Comparison of ENCODE assay signal across 10 cellular contexts in genomic region chr10:80509403-80510161, GRCh38. TPM values are rescaled to one million over a fixed set of nuclear protein-coding genes. Genes with fewer than 3 reads are reported as not detected.
A peak's percentile ranks its signal among the peaks of the same experiment; 100 is the strongest.
DNase-seq lines count a peak whose midpoint lies in the region; ATAC-seq, FAIRE-seq and TF ChIP-seq lines count a peak whose summit lies in the region.
"Had no signal": no experiment of that assay in that cellular context is flagged by ENCODE, and none has a peak within 500 bp of the region (broad histone marks: within the 10 kb centered on the region; RNA-seq: fewer than 3 reads in every experiment).

No MANE protein-coding gene starts in this region.

- no peaks in the 10 kb centered on the region for H3K36me3 ChIP-seq in ovary

- intact Hi-C loops in ovary (cut with DNase I), result loop anchor here in 1 of 4 donors (5.0 to 10.0 kb wide), 2 partner anchors 67 to 105 kb away; partner anchors contain the start of gene PRXL2A

- no peak for ATAC-seq in stimulated activated effector memory CD8-positive, alpha-beta T cell treated with anti-CD3 and anti-CD28 coated beads, Interleukin-12 subunit alpha, Interleukin-12 subunit beta, amount 100 ng/mL, for 72 hours
- no peak for ATAC-seq in GM18858 (IDR thresholded peaks at IDR 0.05; ENCODE audit: unreplicated experiment)

- no peak for TF ChIP-seq EP300 in ovary (IDR thresholded peaks at IDR 0.05)

- H3K4me3 Mint-ChIP-seq in stimulated activated effector memory CD8-positive, alpha-beta T cell treated with anti-CD3 and anti-CD28 coated beads, Interleukin-12 subunit alpha, Interleukin-12 subunit beta, amount 100 ng/mL, for 72 hours, result no peak overlapping the region

- peaks cover 8% of the 10 kb centered on the region for H3K4me1 ChIP-seq in ovary (ENCODE audit: insufficient read depth)

- H3K36me3 Mint-ChIP-seq in stimulated activated effector memory CD8-positive, alpha-beta T cell treated with anti-CD3 and anti-CD28 coated beads, Interleukin-12 subunit alpha, Interleukin-12 subunit beta, amount 100 ng/mL, for 72 hours, result peaks cover 75% of the 10 kb centered on the region

- no peak overlapping the region for H3K4me3 ChIP-seq in astrocyte of the cerebellum (ENCODE audit: low read depth, low read length)
- H3K4me3 ChIP-seq in ovary, result no peak overlapping the region

- no peaks in the 10 kb centered on the region for H3K9me3 Mint-ChIP-seq in stimulated activated effector memory CD8-positive, alpha-beta T cell treated with anti-CD3 and anti-CD28 coated beads, Interleukin-12 subunit alpha, Interleukin-12 subunit beta, amount 100 ng/mL, for 72 hours

- H3K27ac ChIP-seq in ovary, result no peak overlapping the region

- in situ Hi-C loops in astrocyte of the cerebellum (cut with HindIII; ENCODE audit: low sequenced_read_pairs), result loop anchor here (5.0 kb wide), 3 partner anchors 42 to 107 kb away; no protein-coding TSS in a partner anchor

- no peak for TF ChIP-seq POLR2A in ovary (IDR thresholded peaks at IDR 0.05)

- WGBS in ovary, 3 donors, result 41 to 59% (median 56%) methylated on average over 18 of the region's 18 CpGs

- TF ChIP-seq CTCF in astrocyte of the cerebellum (IDR thresholded peaks at IDR 0.05; ENCODE audit: low read depth, low read length, missing control alignments) (no peak), ovary (IDR thresholded peaks at IDR 0.05) (no peak)

- H3K27ac Mint-ChIP-seq in stimulated activated effector memory CD8-positive, alpha-beta T cell treated with anti-CD3 and anti-CD28 coated beads, Interleukin-12 subunit alpha, Interleukin-12 subunit beta, amount 100 ng/mL, for 72 hours, result peak overlapping the region; percentile 91

- no peaks in the 10 kb centered on the region for H3K9me3 ChIP-seq in ovary

- no peaks in the 10 kb centered on the region for H3K27me3 ChIP-seq in ovary

- H3K4me1 Mint-ChIP-seq in stimulated activated effector memory CD8-positive, alpha-beta T cell treated with anti-CD3 and anti-CD28 coated beads, Interleukin-12 subunit alpha, Interleukin-12 subunit beta, amount 100 ng/mL, for 72 hours, result peaks cover 37% of the 10 kb centered on the region

- FAIRE-seq in HTR-8/SVneo (lab: Jason Lieb, UNC), result peak; percentile 52

- DNase-seq in HTR-8/SVneo (ENCODE audit: insufficient read length, low spot score), result peak; percentile 84
- peak; percentile 24 for DNase-seq in astrocyte of the cerebellum (ENCODE audit: low read depth)
- peak; percentile 92 for DNase-seq in hepatic stellate cell (ENCODE audit: low spot score)
- no peak for DNase-seq in stimulated activated effector memory CD8-positive, alpha-beta T cell treated with anti-CD3 and anti-CD28 coated beads, Interleukin-12 subunit alpha, Interleukin-12 subunit beta, amount 100 ng/mL, for 72 hours (ENCODE audit: low spot score in 2 of 2)
- no peak for DNase-seq in OCI-M2 (lab: John Stamatoyannopoulos, UW; ENCODE audit: unreplicated experiment)
- DNase-seq in activated CD4-positive, alpha-beta T cell treated with anti-CD3 and anti-CD28 coated beads, Interleukin-2, amount 50 U/mL, for 1 hour, result no peak
- no peak for DNase-seq in ovary
- DNase-seq: stimulated activated CD4-positive, alpha-beta T cell treated with anti-CD3 and anti-CD28 coated beads, Interleukin-2, amount 100 ng/mL, for 24 hours had no signal

RNA-seq across cellular contexts. Expression of gene SH2D4B, which starts 28.1 kb away (rescaled TPM):
- total RNA-seq in ovary, result under 1 TPM in 3 of 7 donors, not detected in 4; 0.05 to 0.53 (median 0.10) TPM
- polyA plus RNA-seq in ovary, result under 1 TPM in 1 of 2 donors, not detected in 1; 0.10 TPM
- total RNA-seq: epithelial cell of proximal tubule had no signal

RNA-seq across cellular contexts. Expression of gene TSPAN14, which starts 55.5 kb away (rescaled TPM):
- 100 to 1,000 TPM in 1 of 7 donors, 10 to 100 TPM in 6; 38.5 to 103 (median 74.8) TPM for total RNA-seq in ovary
- 10 to 100 TPM; 35.4 to 77.1 TPM for polyA plus RNA-seq in ovary

Comparison
In these comparisons a context has a peak if more than half of its experiments do, and no peak if none do; other contexts are left out.
1. DNase-seq: peak in HTR-8/SVneo (single experiment), astrocyte of the cerebellum (single experiment) and hepatic stellate cell (single experiment); none in stimulated activated effector memory CD8-positive, alpha-beta T cell treated with anti-CD3 and anti-CD28 coated beads, Interleukin-12 subunit alpha, Interleukin-12 subunit beta, amount 100 ng/mL, for 72 hours (0 of 2), OCI-M2 (single experiment), activated CD4-positive, alpha-beta T cell treated with anti-CD3 and anti-CD28 coated beads, Interleukin-2, amount 50 U/mL, for 1 hour (single experiment) and ovary (0 of 5).